Comparison of ENCODE assay signal across 15 cellular contexts in genomic region chr13:85148009-85148408, GRCh38.
DNase-seq lines count a peak whose midpoint lies in the region; ATAC-seq, FAIRE-seq and TF ChIP-seq lines count a peak whose summit lies in the region.
"Had no signal": no experiment of that assay in that cellular context is flagged by ENCODE, and none has a peak within 500 bp of the region (broad histone marks: within the 10 kb centered on the region; RNA-seq: fewer than 3 reads in every experiment).

No MANE protein-coding gene starts in this region.

- no peaks in the 10 kb centered on the region for H3K9me3 ChIP-seq in endothelial cell of umbilical vein (replicated peaks; ENCODE audit: control insufficient read depth, insufficient read depth, low read length)
- H3K9me3 ChIP-seq: neutrophil had no signal

- TF ChIP-seq POLR2A in endothelial cell of umbilical vein (IDR thresholded peaks at IDR 0.05; ENCODE audit: low read depth, low read length) = no peak

- ATAC-seq in natural killer cell = no peak
- ATAC-seq: PC-3 had no signal

- H3K4me3 Mint-ChIP-seq in natural killer cell = no peak overlapping the region
- H3K4me3 Mint-ChIP-seq: T-helper 1 cell treated with Interleukin-12 subunit alpha and Interleukin-12 subunit beta and Interleukin-4 antibody, amounts not matched to agents 30 μg/mL and 1 μg/mL, for 36 hours had no signal

- DNase-seq in A172 (ENCODE audit: low spot score) = peak; percentile 13
- peak; percentile 27 for DNase-seq in HEK293T (ENCODE audit: extremely low spot score)
- peak; percentile 99 for DNase-seq in NCI-H82 (lab: John Stamatoyannopoulos, UW)
- peak; percentile 2 for DNase-seq in endothelial cell of umbilical vein (ENCODE audit: low read depth, low spot score)
- DNase-seq in natural killer cell = no peak
- DNase-seq in NAMALWA (ENCODE audit: low spot score) = no peak
- no peak for DNase-seq in NCI-H526 treated with DMSO at 0.1 percent for 48 hours (lab: John Stamatoyannopoulos, UW)
- DNase-seq in activated CD8-positive, alpha-beta memory T cell treated with anti-CD3 and anti-CD28 coated beads for 24 hours = no peak
- DNase-seq: activated CD4-positive, alpha-beta T cell treated with anti-CD3 and anti-CD28 coated beads, Interleukin-2, amount 50 U/mL, for 4 hours; activated gamma-delta T cell treated with Interleukin-2 at 50 U/mL for 16 hours; left ventricle myocardium inferior; PC-3 had no signal

- H3K4me1 ChIP-seq in endothelial cell of umbilical vein (ENCODE audit: control insufficient read depth, extremely low read depth, insufficient read depth, low read length) = no peaks in the 10 kb centered on the region
- H3K4me1 ChIP-seq: left ventricle myocardium inferior had no signal

- H2AFZ ChIP-seq in endothelial cell of umbilical vein (ENCODE audit: low read depth, low read length) = no peak overlapping the region

- H3K9ac ChIP-seq in endothelial cell of umbilical vein (replicated peaks; ENCODE audit: extremely low read depth, insufficient read depth, low read length) = no peak overlapping the region

- no peak for FAIRE-seq in endothelial cell of umbilical vein (lab: Jason Lieb, UNC)
- FAIRE-seq: GM18507 had no signal

- POLR2A ChIA-PET in HEK293T (lab: Yijun Ruan, JAX) (no interaction called here), endothelial cell of umbilical vein (lab: Charles Lee) (no interaction called here)

- no peak overlapping the region for H3K27ac Mint-ChIP-seq in natural killer cell
- H3K27ac Mint-ChIP-seq: T-helper 1 cell treated with Interleukin-12 subunit alpha and Interleukin-12 subunit beta and Interleukin-4 antibody, amounts not matched to agents 30 μg/mL and 1 μg/mL, for 36 hours had no signal

- H3K36me3 ChIP-seq in endothelial cell of umbilical vein (ENCODE audit: control insufficient read depth in 2 of 2, extremely low read depth in 1 of 2, insufficient read depth in 2 of 2, low read length in 2 of 2) = no peaks in the 10 kb centered on the region
- H3K36me3 ChIP-seq: left ventricle myocardium inferior, neutrophil had no signal

- no peak overlapping the region for H3K27ac ChIP-seq in endothelial cell of umbilical vein (ENCODE audit: insufficient read depth, low read depth, low read length)
- H3K27ac ChIP-seq: left ventricle myocardium inferior, neutrophil had no signal

- CTCF ChIA-PET in HEK293T (lab: Yijun Ruan, JAX) = no interaction called here
- CTCF ChIA-PET in endothelial cell of umbilical vein (lab: Charles Lee) = no interaction called here

- H3K27me3 ChIP-seq in endothelial cell of umbilical vein (ENCODE audit: control insufficient read depth in 2 of 2, insufficient read depth in 2 of 2, low read length in 2 of 2) = no peaks in the 10 kb centered on the region
- H3K27me3 ChIP-seq: neutrophil had no signal

- TF ChIP-seq CTCF in endothelial cell of umbilical vein (IDR thresholded peaks at IDR 0.05; ENCODE audit: extremely low read depth in 1 of 2, insufficient read depth in 1 of 2, low read depth in 1 of 2, low read length in 2 of 2) (no peak), natural killer cell (IDR thresholded peaks at IDR 0.05) (no peak)

- H3K9me3 Mint-ChIP-seq in natural killer cell = peaks cover 4 to 8% of the 10 kb centered on the region in 2 donors
- H3K9me3 Mint-ChIP-seq: T-helper 1 cell treated with Interleukin-12 subunit alpha and Interleukin-12 subunit beta and Interleukin-4 antibody, amounts not matched to agents 30 μg/mL and 1 μg/mL, for 36 hours had no signal

- no peaks in the 10 kb centered on the region for H3K9me1 ChIP-seq in endothelial cell of umbilical vein (replicated peaks; ENCODE audit: control insufficient read depth, extremely low read depth, insufficient read depth, low read length)

- no peak overlapping the region for H3K4me2 ChIP-seq in endothelial cell of umbilical vein (ENCODE audit: insufficient read depth, low read length)

- H3K4me3 ChIP-seq in endothelial cell of umbilical vein (replicated peaks in 1 of 3; ENCODE audit: insufficient read depth in 1 of 3, low read depth in 1 of 3, low read length in 3 of 3) = no peak overlapping the region
- H3K4me3 ChIP-seq: left ventricle myocardium inferior had no signal

- no TSS peak for BruUV-seq in endothelial cell of umbilical vein (replicated peaks; lab: Mats Ljungman, UMichigan)

- no peaks in the 10 kb centered on the region for H3K79me2 ChIP-seq in endothelial cell of umbilical vein (ENCODE audit: control insufficient read depth, insufficient read depth, low read length)

- H3K36me3 Mint-ChIP-seq in natural killer cell = no peaks in the 10 kb centered on the region

- dilution Hi-C loops in endothelial cell of umbilical vein (cut with MboI; ENCODE audit: extremely low pct_ligation_motif_present, low sequenced_read_pairs) = no loop called here

- intact Hi-C loops in endothelial cell of umbilical vein (cut with micrococcal nuclease) = no loop called here
- intact Hi-C loops in natural killer cell (cut with micrococcal nuclease) = no loop called here

- H3K4me1 Mint-ChIP-seq in natural killer cell = no peaks in the 10 kb centered on the region

- no peaks in the 10 kb centered on the region for H4K20me1 ChIP-seq in endothelial cell of umbilical vein (replicated peaks; ENCODE audit: control insufficient read depth, extremely low read depth, insufficient read depth, low read length)

- no peaks in the 10 kb centered on the region for H3K27me3 Mint-ChIP-seq in natural killer cell (ENCODE audit: low read depth in 2 of 2)

TF ChIP-seq in HEK293T, 16 proteins besides CTCF, POLR2A, EP300 and RAD21:
- no peak for TF ChIP-seq CTBP1 (IDR thresholded peaks at IDR 0.05; ENCODE audit: borderline replicate concordance)
- no peak for TF ChIP-seq ZNF384 (IDR thresholded peaks at IDR 0.05)
- TF ChIP-seq ARNT (IDR thresholded peaks at IDR 0.05) = no peak
- no peak for TF ChIP-seq L3MBTL2 (conservative IDR thresholded peaks at IDR 0.05)
- no peak for TF ChIP-seq BHLHE40 (IDR thresholded peaks at IDR 0.05; ENCODE audit: borderline replicate concordance)
- TF ChIP-seq FOXM1 (IDR thresholded peaks at IDR 0.05; ENCODE audit: borderline replicate concordance) = no peak
- no peak for TF ChIP-seq NFRKB (IDR thresholded peaks at IDR 0.05)
- TF ChIP-seq HDGF (IDR thresholded peaks at IDR 0.05; ENCODE audit: borderline replicate concordance) = no peak

TF ChIP-seq in endothelial cell of umbilical vein, 7 proteins besides CTCF, POLR2A, EP300 and RAD21:
- no peak for TF ChIP-seq JUN (IDR thresholded peaks at IDR 0.05; ENCODE audit: borderline replicate concordance, insufficient read depth, insufficient read length, low read depth)
- TF ChIP-seq GATA2 (IDR thresholded peaks at IDR 0.05; ENCODE audit: insufficient read depth, insufficient read length, low read depth, low read length) = no peak
- TF ChIP-seq EZH2 (IDR thresholded peaks at IDR 0.05; ENCODE audit: borderline replicate concordance, low read depth, low read length, severe bottlenecking) = no peak
- TF ChIP-seq POLR2AphosphoS5 (IDR thresholded peaks at IDR 0.05; ENCODE audit: insufficient read depth, low read depth, low read length) = no peak
- no peak for TF ChIP-seq MYC (IDR thresholded peaks at IDR 0.05; ENCODE audit: low read depth, low read length)
- no peak for TF ChIP-seq FOS (IDR thresholded peaks at IDR 0.05; ENCODE audit: borderline replicate concordance, insufficient read depth, low read length)
- TF ChIP-seq MAX (IDR thresholded peaks at IDR 0.05; ENCODE audit: insufficient read depth, insufficient read length) = no peak

Comparison
In these comparisons a context has a peak if more than half of its experiments do, and no peak if none do; other contexts are left out.
1. DNase-seq: peak in A172 (single experiment), HEK293T (single experiment), NCI-H82 (single experiment) and endothelial cell of umbilical vein (single experiment); none in natural killer cell (single experiment), NAMALWA (single experiment), NCI-H526 treated with DMSO at 0.1 percent for 48 hours (single experiment) and activated CD8-positive, alpha-beta memory T cell treated with anti-CD3 and anti-CD28 coated beads for 24 hours (single experiment).